In the genomic region with DNA sequence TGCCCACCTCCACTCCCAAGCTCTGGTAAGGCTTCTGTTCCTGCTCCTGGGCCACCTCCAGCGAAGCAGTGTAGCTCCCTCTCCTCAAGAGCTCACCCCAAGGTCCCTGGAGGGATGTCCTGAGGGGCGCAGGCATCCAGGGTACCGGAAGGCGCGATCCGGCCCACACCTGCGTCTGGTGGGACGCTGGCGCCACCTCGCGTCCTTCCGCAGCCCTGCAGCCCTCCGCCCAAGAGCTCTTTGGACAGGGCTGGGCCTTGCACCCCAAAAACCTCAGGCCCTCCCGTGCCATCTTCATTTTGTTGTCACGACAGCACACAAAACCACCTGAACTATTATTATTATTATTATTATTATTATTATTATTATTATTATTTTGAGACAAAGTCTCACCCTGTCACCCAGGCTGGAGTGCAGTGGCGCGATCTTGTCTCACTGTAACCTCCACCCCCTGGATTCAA, we compare ENCODE assay signal across 8 cellular contexts. TPM values are rescaled to one million over a fixed set of nuclear protein-coding genes. Genes with fewer than 3 reads are reported as not detected.
DNase-seq lines count a peak whose midpoint lies in the region; ATAC-seq, FAIRE-seq and TF ChIP-seq lines count a peak whose summit lies in the region.

No MANE protein-coding gene starts in this region.

- DNase-seq in A172 (ENCODE audit: low spot score), result peak; percentile 6
- DNase-seq in G401 (ENCODE audit: low spot score), result peak; percentile 67
- DNase-seq in K562 (ENCODE audit: extremely low read depth in 1 of 4, low spot score in 3 of 4), result peak; percentile 66 to 89 (median 82)
- DNase-seq in mucosa of gallbladder (ENCODE audit: low spot score), result peak; percentile 16
- DNase-seq in OCI-M2 (lab: John Stamatoyannopoulos, UW; ENCODE audit: unreplicated experiment), result no peak
- DNase-seq in SIG-M5 (lab: John Stamatoyannopoulos, UW), result no peak

- H3K79me2 ChIP-seq in OCI-LY3 (ENCODE audit: low read length) (no peaks in the 10 kb centered on the region), K562 (ENCODE audit: control insufficient read depth, insufficient read depth, low read length) (no peaks in the 10 kb centered on the region)

- in situ Hi-C loops in G401 (cut with HindIII; ENCODE audit: low sequenced_read_pairs) (no loop called here), K562 (cut with MboI) (loop anchor here (5.0 to 10.0 kb wide), 2 partner anchors 937 to 1079 kb away; no protein-coding TSS in a partner anchor)

- POLR2A ChIA-PET in K562 (lab: Yijun Ruan, JAX), result interaction anchor here (0.7 kb wide), 2 partner anchors 19 to 344 kb away, joined by 3 read pairs; no protein-coding TSS in a partner anchor

- no peak for TF ChIP-seq EP300 in K562 (IDR thresholded peaks at IDR 0.05; ENCODE audit: low read length)

- H3K36me3 ChIP-seq in OCI-LY3 (replicated peaks; ENCODE audit: low read depth, low read length) (no peaks in the 10 kb centered on the region), K562 (ENCODE audit: control insufficient read depth, insufficient read depth, low read length) (no peaks in the 10 kb centered on the region)

- TF ChIP-seq POLR2A in K562 (conservative IDR thresholded peaks at IDR 0.05), result no peak

- no TSS peak for BruUV-seq in K562 (replicated peaks; lab: Mats Ljungman, UMichigan)

- no peak for FAIRE-seq in K562 (lab: Jason Lieb, UNC)

- H3K4me3 ChIP-seq in OCI-LY3 (ENCODE audit: low read length) (no peak overlapping the region; the same call in 1 of the 2 replicates), K562 (no peak overlapping the region)

- H4K20me1 ChIP-seq in OCI-LY3 (ENCODE audit: insufficient read depth, low read length) (no peaks in the 10 kb centered on the region), K562 (replicated peaks; ENCODE audit: control insufficient read depth, insufficient read depth, low read length) (peaks cover 3% of the 10 kb centered on the region; the same call in 1 of the 2 replicates)

- no peak overlapping the region for H3K27ac ChIP-seq in OCI-LY3 (ENCODE audit: low read length)
- H3K27ac ChIP-seq in K562 (ENCODE audit: extremely low read depth, low read depth, low read length), result no peak overlapping the region

- CTCF ChIA-PET in K562 (lab: Yijun Ruan, JAX; ENCODE audit: low intra/inter-chr PET ratio), result interaction anchor here (0.5 to 0.9 kb wide), 5 partner anchors 234 to 1083 kb away, joined by 3 to 5 read pairs (median 3); no protein-coding TSS in a partner anchor

- peak; percentile 83 to 89 for TF ChIP-seq RAD21 in K562 (CRISPR knock-in tag; conservative IDR thresholded peaks at IDR 0.05 in 1 of 2, IDR thresholded peaks at IDR 0.05 in 1 of 2)

- H2AFZ ChIP-seq in OCI-LY3 (ENCODE audit: low read depth, low read length), result no peak overlapping the region
- H2AFZ ChIP-seq in K562 (ENCODE audit: low read depth, low read length), result no peak overlapping the region

- 11% methylated on average over 17 of the region's 17 CpGs for WGBS in K562 (ENCODE audit: insufficient coverage, low coverage, missing lambda C conversion rate)

- H3K4me2 ChIP-seq in OCI-LY3 (ENCODE audit: low read length) (0 out of 2 replicates have a peak overlapping the region, but pooled peaks have one; percentile 26), K562 (ENCODE audit: insufficient read depth, low read length) (no peak overlapping the region)

- no peaks in the 10 kb centered on the region for H3K27me3 ChIP-seq in OCI-LY3 (ENCODE audit: low read depth, low read length)
- H3K27me3 ChIP-seq in K562 (ENCODE audit: control insufficient read depth in 2 of 2, insufficient read depth in 2 of 2, low read length in 2 of 2), result peaks cover 0 to 1% of the 10 kb centered on the region in 2 experiments; a peak in 1 of 5 replicates

- H3K9me3 ChIP-seq in OCI-LY3 (ENCODE audit: insufficient read depth, low read length) (no peaks in the 10 kb centered on the region), K562 (replicated peaks; ENCODE audit: control insufficient read depth, insufficient read depth, low read depth, low read length) (no peaks in the 10 kb centered on the region)

- ATAC-seq in K562 (peak; percentile 91), GM21526 (IDR thresholded peaks at IDR 0.05; ENCODE audit: low FRiP score, unreplicated experiment) (no peak)

- intact Hi-C loops in K562 (cut with micrococcal nuclease), result no loop called here

- TF ChIP-seq CTCF in OCI-LY3 (IDR thresholded peaks at IDR 0.05; ENCODE audit: low read depth, low read length) (peak; percentile 55), K562 (IDR thresholded peaks at IDR 0.05 in 2 of 3, conservative IDR thresholded peaks at IDR 0.05 in 1 of 3; ENCODE audit: insufficient read depth in 2 of 3, low read depth in 1 of 3, low read length in 3 of 3) (peak; percentile 87 to 90 (median 89))

- no peaks in the 10 kb centered on the region for H3K9me1 ChIP-seq in K562 (ENCODE audit: control insufficient read depth, insufficient read depth, low read length)

- H3K9ac ChIP-seq in OCI-LY3 (ENCODE audit: low read length), result no peak overlapping the region
- H3K9ac ChIP-seq in K562 (ENCODE audit: insufficient read depth in 1 of 2, low read depth in 2 of 2, low read length in 2 of 2), result no peak overlapping the region

- no peaks in the 10 kb centered on the region for H3K4me1 ChIP-seq in OCI-LY3 (ENCODE audit: low read length)
- H3K4me1 ChIP-seq in K562 (replicated peaks in 1 of 2; ENCODE audit: control insufficient read depth in 2 of 2, insufficient read depth in 2 of 2, low read length in 2 of 2), result peaks cover 0 to 5% of the 10 kb centered on the region in 2 experiments; a peak in 2 of 5 replicates

TF ChIP-seq in K562, 482 proteins besides CTCF, POLR2A, EP300 and RAD21 (continues in another document):
- no peak for TF ChIP-seq ZNF77 (CRISPR knock-in tag; IDR thresholded peaks at IDR 0.05)
- TF ChIP-seq KDM5B (IDR thresholded peaks at IDR 0.05; ENCODE audit: insufficient replicate concordance, low read depth, low read length), result no peak
- TF ChIP-seq, protein P1, sequence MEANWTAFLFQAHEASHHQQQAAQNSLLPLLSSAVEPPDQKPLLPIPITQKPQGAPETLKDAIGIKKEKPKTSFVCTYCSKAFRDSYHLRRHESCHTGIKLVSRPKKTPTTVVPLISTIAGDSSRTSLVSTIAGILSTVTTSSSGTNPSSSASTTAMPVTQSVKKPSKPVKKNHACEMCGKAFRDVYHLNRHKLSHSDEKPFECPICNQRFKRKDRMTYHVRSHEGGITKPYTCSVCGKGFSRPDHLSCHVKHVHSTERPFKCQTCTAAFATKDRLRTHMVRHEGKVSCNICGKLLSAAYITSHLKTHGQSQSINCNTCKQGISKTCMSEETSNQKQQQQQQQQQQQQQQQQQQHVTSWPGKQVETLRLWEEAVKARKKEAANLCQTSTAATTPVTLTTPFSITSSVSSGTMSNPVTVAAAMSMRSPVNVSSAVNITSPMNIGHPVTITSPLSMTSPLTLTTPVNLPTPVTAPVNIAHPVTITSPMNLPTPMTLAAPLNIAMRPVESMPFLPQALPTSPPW (CRISPR knock-in tag; IDR thresholded peaks at IDR 0.05), result no peak
- TF ChIP-seq, protein P2, sequence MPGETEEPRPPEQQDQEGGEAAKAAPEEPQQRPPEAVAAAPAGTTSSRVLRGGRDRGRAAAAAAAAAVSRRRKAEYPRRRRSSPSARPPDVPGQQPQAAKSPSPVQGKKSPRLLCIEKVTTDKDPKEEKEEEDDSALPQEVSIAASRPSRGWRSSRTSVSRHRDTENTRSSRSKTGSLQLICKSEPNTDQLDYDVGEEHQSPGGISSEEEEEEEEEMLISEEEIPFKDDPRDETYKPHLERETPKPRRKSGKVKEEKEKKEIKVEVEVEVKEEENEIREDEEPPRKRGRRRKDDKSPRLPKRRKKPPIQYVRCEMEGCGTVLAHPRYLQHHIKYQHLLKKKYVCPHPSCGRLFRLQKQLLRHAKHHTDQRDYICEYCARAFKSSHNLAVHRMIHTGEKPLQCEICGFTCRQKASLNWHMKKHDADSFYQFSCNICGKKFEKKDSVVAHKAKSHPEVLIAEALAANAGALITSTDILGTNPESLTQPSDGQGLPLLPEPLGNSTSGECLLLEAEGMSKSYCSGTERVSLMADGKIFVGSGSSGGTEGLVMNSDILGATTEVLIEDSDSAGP (CRISPR knock-in tag; IDR thresholded peaks at IDR 0.05), result no peak
- TF ChIP-seq, protein P3, sequence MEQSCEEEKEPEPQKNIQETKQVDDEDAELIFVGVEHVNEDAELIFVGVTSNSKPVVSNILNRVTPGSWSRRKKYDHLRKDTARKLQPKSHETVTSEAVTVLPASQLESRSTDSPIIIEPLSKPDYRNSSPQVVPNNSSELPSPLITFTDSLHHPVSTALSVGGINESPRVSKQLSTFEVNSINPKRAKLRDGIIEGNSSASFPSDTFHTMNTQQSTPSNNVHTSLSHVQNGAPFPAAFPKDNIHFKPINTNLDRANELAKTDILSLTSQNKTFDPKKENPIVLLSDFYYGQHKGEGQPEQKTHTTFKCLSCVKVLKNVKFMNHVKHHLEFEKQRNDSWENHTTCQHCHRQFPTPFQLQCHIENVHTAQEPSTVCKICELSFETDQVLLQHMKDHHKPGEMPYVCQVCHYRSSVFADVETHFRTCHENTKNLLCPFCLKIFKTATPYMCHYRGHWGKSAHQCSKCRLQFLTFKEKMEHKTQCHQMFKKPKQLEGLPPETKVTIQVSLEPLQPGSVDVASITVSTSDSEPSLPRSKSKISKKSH (CRISPR knock-in tag; IDR thresholded peaks at IDR 0.05), result no peak

RNA-seq across cellular contexts. Expression of a gene that starts 49.2 kb away (rescaled TPM):
- total RNA-seq in A172 (2014; rRNA removed; shearing (Covaris generic)), result not detected in 2 replicates
- not detected in 2 replicates for total RNA-seq in G401 (2014; rRNA removed; shearing (Covaris generic))
- not detected in 2 replicates for total RNA-seq in K562 (2011; cell fraction: chromatin; rRNA removed; ENCODE audit: low replicate concordance)
- not detected in 2 replicates for total RNA-seq in K562 (2011; cell fraction: nucleolus; rRNA removed)
- not detected in 2 replicates for total RNA-seq in K562 (2011; cell fraction: nucleoplasm; rRNA removed)
- total RNA-seq in K562 (2014; rRNA removed), result not detected in 2 replicates
- not detected in 2 replicates for total RNA-seq in K562 (2014; rRNA removed; fragmentation: Illumina TruSeq; extraction: Trizol)
- total RNA-seq in K562 (2015; rRNA removed; fragmentation: Illumina TruSeq; extraction: Trizol), result not detected in 2 replicates
- not detected in 2 replicates for total RNA-seq in K562 (2021)
- not detected in 2 replicates for polyA plus RNA-seq in K562 (2011; rRNA removed)
- polyA plus RNA-seq in K562 (2011; cell fraction: cytosol; rRNA removed), result not detected in 2 replicates
- not detected in 2 replicates for polyA plus RNA-seq in K562 (2011; cell fraction: nucleus; rRNA removed)
- not detected in 2 replicates for polyA plus RNA-seq in K562 (2012)
- not detected in 2 replicates for polyA plus RNA-seq in K562 (2014; fragmentation: Illumina TruSeq; extraction: Trizol)
- polyA plus RNA-seq in K562 (2014; fragmentation: Nextera tagmentation; extraction: Ambion mirVana), result not detected
- not detected in 2 replicates for polyA plus RNA-seq in K562 (2014; rRNA removed)
- not detected in 2 replicates for polyA minus RNA-seq in K562 (2011; rRNA and poly(A)+ RNA removed)
- not detected in 2 replicates for polyA minus RNA-seq in K562 (2011; cell fraction: cytosol; rRNA and poly(A)+ RNA removed)
- not detected in 2 replicates for polyA minus RNA-seq in K562 (2011; cell fraction: nucleus; rRNA and poly(A)+ RNA removed)
- not detected for total RNA-seq in mucosa of gallbladder

Comparison
In these comparisons a context has a peak if more than half of its experiments do, and no peak if none do; other contexts are left out.
1. DNase-seq: peak in A172 (single experiment), G401 (single experiment), K562 (4 of 4) and mucosa of gallbladder (single experiment); none in OCI-M2 (single experiment) and SIG-M5 (single experiment).